Comparison of ENCODE assay signal across 12 cellular contexts in the genomic region with DNA sequence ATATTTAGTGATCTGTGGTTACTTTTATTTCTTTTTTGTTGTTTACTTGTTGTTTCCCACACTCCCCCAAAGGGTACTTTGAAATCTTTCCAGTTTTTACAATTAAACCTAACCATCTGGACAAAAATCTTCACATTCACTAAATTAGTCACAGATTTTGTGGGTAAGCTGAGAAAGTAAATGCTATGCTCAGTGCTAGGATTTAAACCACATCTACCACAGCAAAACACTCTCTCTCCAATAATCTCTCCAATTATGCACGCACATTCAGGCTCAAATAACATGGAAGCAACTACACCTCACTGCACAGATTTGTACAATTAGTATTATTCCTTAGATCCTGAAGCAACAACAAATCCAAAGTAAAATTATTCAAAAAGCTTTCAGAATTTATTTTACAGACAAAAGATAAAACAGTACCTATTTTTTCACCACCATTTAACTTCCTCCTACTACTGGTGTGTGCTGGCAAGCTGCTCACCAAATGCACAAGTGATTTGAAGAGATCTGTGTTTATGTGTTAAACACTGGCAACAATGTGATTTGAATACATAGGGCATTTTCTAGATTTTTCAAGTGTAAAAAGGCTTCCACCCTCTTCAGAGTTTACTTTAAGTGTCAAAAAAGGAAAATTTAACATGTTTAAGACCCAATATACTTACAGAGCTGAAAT.
DNase-seq lines count a peak whose midpoint lies in the region; ATAC-seq lines count a peak whose summit lies in the region.
"Had no signal": no experiment of that assay in that cellular context is flagged by ENCODE, and none has a peak within 500 bp of the region (broad histone marks: within the 10 kb centered on the region; RNA-seq: fewer than 3 reads in every experiment).

No MANE protein-coding gene starts in this region.

- H3K4me1 ChIP-seq in adipocyte (ENCODE audit: control insufficient read depth, insufficient read depth, low read length): peaks cover 25% of the 10 kb centered on the region

- peaks cover 0 to 5% of the 10 kb centered on the region in 2 donors for H3K36me3 Mint-ChIP-seq in stimulated activated naive B cell treated with anti-CD40 and anti-IgM and Interleukin-4, amounts not matched to agents 10 μg/mL and 1 μg/mL and 100 μg/mL, for 72 hours
- H3K36me3 Mint-ChIP-seq: activated naive CD8-positive, alpha-beta T cell treated with anti-CD3 and anti-CD28 coated beads, Interleukin-2, amount 10 ng/mL, durations not matched to agents 7 days and 5 days had no signal

- no peaks in the 10 kb centered on the region for H3K27me3 Mint-ChIP-seq in stimulated activated naive B cell treated with anti-CD40 and anti-IgM and Interleukin-4, amounts not matched to agents 10 μg/mL and 1 μg/mL and 100 μg/mL, for 72 hours

- H3K36me3 ChIP-seq in adipocyte (ENCODE audit: control insufficient read depth, insufficient read depth, low read length, severe bottlenecking): no peaks in the 10 kb centered on the region

- no peak overlapping the region for H3K4me3 ChIP-seq in adipocyte (ENCODE audit: low read length)

- H3K9me3 ChIP-seq in adipocyte (ENCODE audit: control insufficient read depth, low read length): no peaks in the 10 kb centered on the region

- peak overlapping the region; percentile 56 for H3K27ac Mint-ChIP-seq in stimulated activated naive B cell treated with anti-CD40 and anti-IgM and Interleukin-4, amounts not matched to agents 10 μg/mL and 1 μg/mL and 100 μg/mL, for 72 hours
- H3K27ac Mint-ChIP-seq: activated naive CD8-positive, alpha-beta T cell treated with anti-CD3 and anti-CD28 coated beads, Interleukin-2, amount 10 ng/mL, durations not matched to agents 7 days and 5 days had no signal

- H3K4me1 Mint-ChIP-seq in stimulated activated naive B cell treated with anti-CD40 and anti-IgM and Interleukin-4, amounts not matched to agents 10 μg/mL and 1 μg/mL and 100 μg/mL, for 72 hours: peaks cover 31 to 68% of the 10 kb centered on the region in 2 donors
- H3K4me1 Mint-ChIP-seq: activated naive CD8-positive, alpha-beta T cell treated with anti-CD3 and anti-CD28 coated beads, Interleukin-2, amount 10 ng/mL, durations not matched to agents 7 days and 5 days had no signal

- H3K9ac ChIP-seq in adipocyte (ENCODE audit: low read length): no peak overlapping the region

- H3K4me3 Mint-ChIP-seq in stimulated activated naive B cell treated with anti-CD40 and anti-IgM and Interleukin-4, amounts not matched to agents 10 μg/mL and 1 μg/mL and 100 μg/mL, for 72 hours: peak overlapping the region in 1 of 2 donors; percentile 5
- H3K4me3 Mint-ChIP-seq: activated naive CD8-positive, alpha-beta T cell treated with anti-CD3 and anti-CD28 coated beads, Interleukin-2, amount 10 ng/mL, durations not matched to agents 7 days and 5 days had no signal

- H3K9me3 Mint-ChIP-seq in stimulated activated naive B cell treated with anti-CD40 and anti-IgM and Interleukin-4, amounts not matched to agents 10 μg/mL and 1 μg/mL and 100 μg/mL, for 72 hours: peaks cover 4% of the 10 kb centered on the region in 2 donors
- H3K9me3 Mint-ChIP-seq: activated naive CD8-positive, alpha-beta T cell treated with anti-CD3 and anti-CD28 coated beads, Interleukin-2, amount 10 ng/mL, durations not matched to agents 7 days and 5 days had no signal

- no peaks in the 10 kb centered on the region for H3K27me3 ChIP-seq in adipocyte (replicated peaks; ENCODE audit: control insufficient read depth, insufficient read depth, low read length)

- DNase-seq in NCI-H2171 treated with DMSO at 0.1 percent for 48 hours (lab: John Stamatoyannopoulos, UW) (peak; percentile 54), NCI-H2171 (lab: John Stamatoyannopoulos, UW) (no peak), adipocyte (ENCODE audit: low read depth) (peak; percentile 17), NCI-H1417 (lab: John Stamatoyannopoulos, UW) (no peak), amniotic stem cell (lab: John Stamatoyannopoulos, UW) (no peak)
- DNase-seq in stimulated activated naive B cell treated with anti-CD40 and anti-IgM and Interleukin-4, amounts not matched to agents 10 μg/mL and 1 μg/mL and 100 μg/mL, for 72 hours: no peak
- DNase-seq: activated naive CD8-positive, alpha-beta T cell treated with anti-CD3 and anti-CD28 coated beads, Interleukin-2, amount 10 ng/mL, durations not matched to agents 7 days and 5 days; NCI-H1436 treated with DMSO at 0.1 percent for 48 hours; occipital lobe; trophoblast cell had no signal

- ATAC-seq in HG02884 (IDR thresholded peaks at IDR 0.05; ENCODE audit: unreplicated experiment): peak; percentile 48
- peak; percentile 72 to 74 for ATAC-seq in stimulated activated naive B cell treated with anti-CD40 and anti-IgM and Interleukin-4, amounts not matched to agents 10 μg/mL and 1 μg/mL and 100 μg/mL, for 72 hours (replicated peaks)
- ATAC-seq in GM21737 (IDR thresholded peaks at IDR 0.05; ENCODE audit: unreplicated experiment): no peak

Comparison
In these comparisons a context has a peak if more than half of its experiments do, and no peak if none do; other contexts are left out.
1. DNase-seq: peak in NCI-H2171 treated with DMSO at 0.1 percent for 48 hours (single experiment) and adipocyte (single experiment); none in NCI-H2171 (single experiment), stimulated activated naive B cell treated with anti-CD40 and anti-IgM and Interleukin-4, amounts not matched to agents 10 μg/mL and 1 μg/mL and 100 μg/mL, for 72 hours (single experiment), NCI-H1417 (0 of 3) and amniotic stem cell (single experiment).